In the genomic region with DNA sequence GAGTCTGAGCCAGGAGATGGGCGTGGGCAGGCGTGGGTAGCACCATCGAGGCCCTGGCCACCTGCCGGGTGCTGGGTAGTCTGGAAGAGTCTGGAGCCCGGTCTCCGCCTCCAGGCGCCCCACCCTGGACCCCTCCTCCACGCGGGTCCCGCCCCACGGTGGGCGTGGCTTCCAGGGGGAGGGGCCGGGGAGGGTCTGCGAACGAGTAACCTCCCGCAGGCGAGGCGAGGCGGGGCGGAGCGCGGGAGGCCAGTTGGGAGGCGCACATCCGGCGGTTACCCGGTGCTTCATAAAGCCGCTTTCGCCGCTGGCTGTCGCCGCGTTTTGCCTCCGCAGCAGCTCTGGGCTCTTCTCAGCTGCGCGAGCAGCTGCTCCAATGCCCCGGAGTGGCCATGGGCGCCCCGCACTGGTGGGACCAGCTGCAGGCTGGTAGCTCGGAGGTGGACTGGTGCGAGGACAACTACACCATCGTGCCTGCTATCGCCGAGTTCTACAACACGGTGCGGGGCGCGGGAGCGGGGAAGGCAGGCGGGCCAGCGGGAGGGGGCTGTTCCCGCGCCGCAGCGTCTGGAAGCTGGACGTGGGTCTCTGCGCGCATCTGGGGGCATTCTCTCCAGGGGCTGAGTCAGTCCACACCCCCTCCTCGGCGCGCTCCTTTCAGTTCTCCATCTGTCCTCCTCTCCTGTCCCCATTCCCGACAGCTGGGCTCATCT, we compare ENCODE assay signal across 8 cellular contexts. TPM values are rescaled to one million over a fixed set of nuclear protein-coding genes. Genes with fewer than 3 reads are reported as not detected.
DNase-seq lines count a peak whose midpoint lies in the region; ATAC-seq and TF ChIP-seq lines count a peak whose summit lies in the region.

ACER2 (plus strand) TSS at position 317 of the 713 bp plus-strand sequence; CDS start at position 393, 76 bp downstream.

- H3K4me1 Mint-ChIP-seq in CD14-positive monocyte = peaks cover 24% of the 10 kb centered on the region

- DNase-seq in CD14-positive monocyte (ENCODE audit: low spot score) (peak; percentile 54), NCI-H526 (lab: John Stamatoyannopoulos, UW) (peak; percentile 78 to 97), dermis blood vessel endothelial cell (peak; percentile 93)
- DNase-seq in activated CD4-positive, alpha-beta T cell treated with anti-CD3 and anti-CD28 coated beads, Interleukin-2, amount 50 U/mL, for 24 hours (ENCODE audit: low read depth in 1 of 2, low spot score in 1 of 2) = peak; percentile 88 to 90
- DNase-seq in stimulated activated CD4-positive, alpha-beta T cell treated with anti-CD3 and anti-CD28 coated beads, Interleukin-4, amount 100 ng/mL, for 1 hour = peak; percentile 94

- no peaks in the 10 kb centered on the region for H3K9me3 ChIP-seq in liver (ENCODE audit: control insufficient read depth in 4 of 4, low read length in 3 of 4)

- H3K36me3 ChIP-seq in liver (ENCODE audit: control insufficient read depth in 4 of 4, insufficient read depth in 3 of 4, low read depth in 1 of 4, low read length in 3 of 4) = peaks cover 0 to 2% (median 0%) of the 10 kb centered on the region in 4 donors

- H3K27ac Mint-ChIP-seq in CD14-positive monocyte = peak within 1 kb of the TSS in 4 of 7 donors; percentile 33 to 66 (median 57)

- under 1% methylated on average over 61 of the region's 61 CpGs for WGBS in liver

- H3K27me3 Mint-ChIP-seq in CD14-positive monocyte (ENCODE audit: low read depth in 3 of 3) = peaks cover 2 to 7% (median 3%) of the 10 kb centered on the region in 3 donors

- ATAC-seq in GM19324 (IDR thresholded peaks at IDR 0.05; ENCODE audit: low FRiP score, unreplicated experiment) (peak; percentile 96), HG03460 (IDR thresholded peaks at IDR 0.05; ENCODE audit: unreplicated experiment) (peak; percentile 92)

- intact Hi-C loops in CD14-positive monocyte (cut with micrococcal nuclease) = no loop called here

- no peaks in the 10 kb centered on the region for H3K36me3 Mint-ChIP-seq in CD14-positive monocyte

- H3K27ac ChIP-seq in liver (ENCODE audit: low read depth in 1 of 2, low read length in 2 of 2) = peak within 1 kb of the TSS; percentile 76 to 80

- H3K9ac ChIP-seq in liver (ENCODE audit: low read depth in 1 of 2, low read length in 2 of 2) = peak within 1 kb of the TSS; percentile 76 to 88

- no peak for TF ChIP-seq CTCF in CD14-positive monocyte (IDR thresholded peaks at IDR 0.05)
- no peak for TF ChIP-seq CTCF in liver (IDR thresholded peaks at IDR 0.05; ENCODE audit: low read depth, low read length, missing input control)

- H3K4me1 ChIP-seq in liver (ENCODE audit: control insufficient read depth in 4 of 4, insufficient read depth in 4 of 4, low read length in 3 of 4) = peaks cover 0 to 16% (median 11%) of the 10 kb centered on the region in 4 donors

- peak within 1 kb of the TSS; percentile 71 to 95 (median 90) for H3K4me3 ChIP-seq in liver (ENCODE audit: low read depth in 1 of 3, low read length in 3 of 3)

- no peaks in the 10 kb centered on the region for H3K27me3 ChIP-seq in liver (ENCODE audit: control insufficient read depth in 4 of 4, insufficient read depth in 4 of 4, low read length in 3 of 4)

- peaks cover 2 to 4% (median 3%) of the 10 kb centered on the region in 7 donors for H3K9me3 Mint-ChIP-seq in CD14-positive monocyte

- H3K4me3 Mint-ChIP-seq in CD14-positive monocyte = peak within 1 kb of the TSS; percentile 96 to 99

- TF ChIP-seq RAD21 in liver (IDR thresholded peaks at IDR 0.05) = peak in 1 of 2 donors; percentile 35

TF ChIP-seq in liver, 16 proteins besides CTCF, POLR2A, EP300 and RAD21:
- TF ChIP-seq GABPA (IDR thresholded peaks at IDR 0.05 in 1 of 2, conservative IDR thresholded peaks at IDR 0.05 in 1 of 2) = peak; percentile 56 to 81
- TF ChIP-seq SP1 (IDR thresholded peaks at IDR 0.05) = peak; percentile 73
- peak; percentile 69 for TF ChIP-seq MAX (IDR thresholded peaks at IDR 0.05)
- TF ChIP-seq TAF1 (conservative IDR thresholded peaks at IDR 0.05) = peak; percentile 67
- no peak for TF ChIP-seq FOXA1 (IDR thresholded peaks at IDR 0.05)
- TF ChIP-seq ATF3 (IDR thresholded peaks at IDR 0.05) = no peak
- TF ChIP-seq, protein P1, sequence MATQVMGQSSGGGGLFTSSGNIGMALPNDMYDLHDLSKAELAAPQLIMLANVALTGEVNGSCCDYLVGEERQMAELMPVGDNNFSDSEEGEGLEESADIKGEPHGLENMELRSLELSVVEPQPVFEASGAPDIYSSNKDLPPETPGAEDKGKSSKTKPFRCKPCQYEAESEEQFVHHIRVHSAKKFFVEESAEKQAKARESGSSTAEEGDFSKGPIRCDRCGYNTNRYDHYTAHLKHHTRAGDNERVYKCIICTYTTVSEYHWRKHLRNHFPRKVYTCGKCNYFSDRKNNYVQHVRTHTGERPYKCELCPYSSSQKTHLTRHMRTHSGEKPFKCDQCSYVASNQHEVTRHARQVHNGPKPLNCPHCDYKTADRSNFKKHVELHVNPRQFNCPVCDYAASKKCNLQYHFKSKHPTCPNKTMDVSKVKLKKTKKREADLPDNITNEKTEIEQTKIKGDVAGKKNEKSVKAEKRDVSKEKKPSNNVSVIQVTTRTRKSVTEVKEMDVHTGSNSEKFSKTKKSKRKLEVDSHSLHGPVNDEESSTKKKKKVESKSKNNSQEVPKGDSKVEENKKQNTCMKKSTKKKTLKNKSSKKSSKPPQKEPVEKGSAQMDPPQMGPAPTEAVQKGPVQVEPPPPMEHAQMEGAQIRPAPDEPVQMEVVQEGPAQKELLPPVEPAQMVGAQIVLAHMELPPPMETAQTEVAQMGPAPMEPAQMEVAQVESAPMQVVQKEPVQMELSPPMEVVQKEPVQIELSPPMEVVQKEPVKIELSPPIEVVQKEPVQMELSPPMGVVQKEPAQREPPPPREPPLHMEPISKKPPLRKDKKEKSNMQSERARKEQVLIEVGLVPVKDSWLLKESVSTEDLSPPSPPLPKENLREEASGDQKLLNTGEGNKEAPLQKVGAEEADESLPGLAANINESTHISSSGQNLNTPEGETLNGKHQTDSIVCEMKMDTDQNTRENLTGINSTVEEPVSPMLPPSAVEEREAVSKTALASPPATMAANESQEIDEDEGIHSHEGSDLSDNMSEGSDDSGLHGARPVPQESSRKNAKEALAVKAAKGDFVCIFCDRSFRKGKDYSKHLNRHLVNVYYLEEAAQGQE (IDR thresholded peaks at IDR 0.05) = peak; percentile 92
- TF ChIP-seq, protein P2, sequence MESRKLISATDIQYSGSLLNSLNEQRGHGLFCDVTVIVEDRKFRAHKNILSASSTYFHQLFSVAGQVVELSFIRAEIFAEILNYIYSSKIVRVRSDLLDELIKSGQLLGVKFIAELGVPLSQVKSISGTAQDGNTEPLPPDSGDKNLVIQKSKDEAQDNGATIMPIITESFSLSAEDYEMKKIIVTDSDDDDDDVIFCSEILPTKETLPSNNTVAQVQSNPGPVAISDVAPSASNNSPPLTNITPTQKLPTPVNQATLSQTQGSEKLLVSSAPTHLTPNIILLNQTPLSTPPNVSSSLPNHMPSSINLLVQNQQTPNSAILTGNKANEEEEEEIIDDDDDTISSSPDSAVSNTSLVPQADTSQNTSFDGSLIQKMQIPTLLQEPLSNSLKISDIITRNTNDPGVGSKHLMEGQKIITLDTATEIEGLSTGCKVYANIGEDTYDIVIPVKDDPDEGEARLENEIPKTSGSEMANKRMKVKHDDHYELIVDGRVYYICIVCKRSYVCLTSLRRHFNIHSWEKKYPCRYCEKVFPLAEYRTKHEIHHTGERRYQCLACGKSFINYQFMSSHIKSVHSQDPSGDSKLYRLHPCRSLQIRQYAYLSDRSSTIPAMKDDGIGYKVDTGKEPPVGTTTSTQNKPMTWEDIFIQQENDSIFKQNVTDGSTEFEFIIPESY (IDR thresholded peaks at IDR 0.05) = peak; percentile 55

RNA-seq across cellular contexts. Expression of gene ACER2, which starts in this region (rescaled TPM):
- polyA plus RNA-seq in CD14-positive monocyte (under 1 TPM in 1 of 2 donors, not detected in 1; 0.17 TPM), liver (1 to 10 TPM in 1 of 2 donors, under 1 TPM in 1; 0.47 to 1.8 TPM)
- total RNA-seq in dermis blood vessel endothelial cell (10.7 and 15.7 TPM in 2 replicates), liver (1 to 10 TPM; 2.0 to 4.0 TPM)

Comparison
In these comparisons a context has a peak if more than half of its experiments do, and no peak if none do; other contexts are left out.
1. Peak in every context shown above with its lines: DNase-seq, ATAC-seq, H3K4me3 ChIP-seq and H3K27ac ChIP-seq.
2. Peak in DNase-seq in CD14-positive monocyte; RNA of the gene not detected or under 1 TPM.